ENCODE assay signal across 13 cellular contexts in the genomic region with DNA sequence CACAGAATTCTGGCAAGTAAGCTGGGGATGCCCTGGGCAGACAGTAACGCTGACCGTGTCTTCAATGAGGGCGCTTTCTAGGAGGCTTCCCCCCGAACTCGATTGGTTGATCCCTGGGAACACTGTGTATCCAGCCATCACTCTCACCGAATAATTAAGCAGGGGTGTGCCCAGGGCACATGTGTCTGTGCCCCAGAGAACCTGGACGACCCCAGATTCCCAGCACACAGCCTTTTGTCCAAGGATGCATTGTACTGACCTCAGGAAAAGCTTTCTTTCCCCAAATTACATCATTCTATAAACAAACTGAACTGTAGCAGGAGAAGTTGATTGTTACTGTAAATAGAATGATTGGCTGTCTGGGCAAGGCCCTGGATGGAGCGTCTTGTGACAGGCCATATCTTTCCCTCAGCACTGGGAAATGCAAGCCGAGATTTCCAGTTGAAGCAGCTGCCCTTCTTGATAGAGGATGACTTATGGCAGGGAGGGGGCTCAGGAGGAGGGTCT. TPM values are rescaled to one million over a fixed set of nuclear protein-coding genes. Genes with fewer than 3 reads are reported as not detected.
DNase-seq lines count a peak whose midpoint lies in the region; ATAC-seq, FAIRE-seq and TF ChIP-seq lines count a peak whose summit lies in the region.
"Had no signal": no experiment of that assay in that cellular context is flagged by ENCODE, and none has a peak within 500 bp of the region (broad histone marks: within the 10 kb centered on the region; RNA-seq: fewer than 3 reads in every experiment).

No MANE protein-coding gene starts in this region.

- CTCF ChIA-PET in K562 (lab: Yijun Ruan, JAX; ENCODE audit: low intra/inter-chr PET ratio) = no interaction called here

- no peaks in the 10 kb centered on the region for H3K27me3 Mint-ChIP-seq in type B pancreatic cell

- POLR2A ChIA-PET in K562 (lab: Yijun Ruan, JAX) = no interaction called here

- ATAC-seq in K562 = no peak
- ATAC-seq in HG03460 (IDR thresholded peaks at IDR 0.05; ENCODE audit: unreplicated experiment) = no peak

- peaks cover 14 to 38% of the 10 kb centered on the region in 2 experiments for H3K27me3 ChIP-seq in K562 (ENCODE audit: control insufficient read depth in 2 of 2, insufficient read depth in 2 of 2, low read length in 2 of 2)
- H3K27me3 ChIP-seq in muscle layer of duodenum (ENCODE audit: low read depth, low read length) = no peaks in the 10 kb centered on the region

- H3K79me2 ChIP-seq in K562 (ENCODE audit: control insufficient read depth, insufficient read depth, low read length) = no peaks in the 10 kb centered on the region

- TF ChIP-seq POLR2A in K562 (conservative IDR thresholded peaks at IDR 0.05) = no peak

- H3K27ac Mint-ChIP-seq in type B pancreatic cell = no peak overlapping the region

- H3K4me2 ChIP-seq in K562 (ENCODE audit: insufficient read depth, low read length) = no peak overlapping the region

- H3K4me3 Mint-ChIP-seq in type B pancreatic cell = no peak overlapping the region
- H3K4me3 Mint-ChIP-seq: CD14-positive monocyte had no signal

- H3K4me3 ChIP-seq in K562 = no peak overlapping the region
- H3K4me3 ChIP-seq in fibroblast of pulmonary artery (replicated peaks; ENCODE audit: low read depth, low read length) = no peak overlapping the region
- no peak overlapping the region for H3K4me3 ChIP-seq in muscle layer of duodenum (ENCODE audit: low read depth in 1 of 2, low read length in 2 of 2)

- H3K36me3 Mint-ChIP-seq in type B pancreatic cell = peaks cover 9% of the 10 kb centered on the region

- no peak for DNase-seq in K562 (ENCODE audit: extremely low read depth in 1 of 4, low spot score in 3 of 4)
- DNase-seq in fibroblast of pulmonary artery (ENCODE audit: low read depth) = peak; percentile 48
- peak; percentile 39 for DNase-seq in type B pancreatic cell (ENCODE audit: extremely low spot score, unreplicated experiment)
- DNase-seq in NCI-H524 treated with DMSO at 0.1 percent for 48 hours (lab: John Stamatoyannopoulos, UW) = no peak
- no peak for DNase-seq in activated CD4-positive, CD25-positive, alpha-beta regulatory T cell treated with anti-CD3 and anti-CD28 coated beads, Interleukin-2, amount 50 U/mL, for 72 hours
- DNase-seq: activated gamma-delta T cell, cerebellar nuclear complex, midbrain, NCI-H2029, NCI-H748 treated with DMSO at 0.1 percent for 48 hours had no signal

- TF ChIP-seq CTCF in K562 (IDR thresholded peaks at IDR 0.05 in 2 of 3, conservative IDR thresholded peaks at IDR 0.05 in 1 of 3; ENCODE audit: insufficient read depth in 2 of 3, low read depth in 1 of 3, low read length in 3 of 3) (no peak), fibroblast of pulmonary artery (IDR thresholded peaks at IDR 0.05; ENCODE audit: low read length, missing control alignments) (no peak), type B pancreatic cell (conservative IDR thresholded peaks at IDR 0.05) (no peak)

- intact Hi-C loops in K562 (cut with micrococcal nuclease) = no loop called here

- no peak for FAIRE-seq in K562 (lab: Jason Lieb, UNC)

- H3K4me1 Mint-ChIP-seq in type B pancreatic cell (ENCODE audit: unreplicated experiment) = peaks cover 30% of the 10 kb centered on the region

- H2AFZ ChIP-seq in K562 (ENCODE audit: low read depth, low read length) = no peak overlapping the region

- no peak overlapping the region for H3K27ac ChIP-seq in K562 (ENCODE audit: extremely low read depth, low read depth, low read length)
- H3K27ac ChIP-seq in muscle layer of duodenum (ENCODE audit: low read length) = peak overlapping the region; percentile 52

- H3K4me1 ChIP-seq in K562 (replicated peaks in 1 of 2; ENCODE audit: control insufficient read depth in 2 of 2, insufficient read depth in 2 of 2, low read length in 2 of 2) (peaks cover 17 to 34% of the 10 kb centered on the region in 2 experiments), muscle layer of duodenum (ENCODE audit: control insufficient read depth in 1 of 2, insufficient read depth in 2 of 2, low read length in 2 of 2) (peaks cover 13 to 26% of the 10 kb centered on the region in 2 donors)

- H3K36me3 ChIP-seq in K562 (ENCODE audit: control insufficient read depth, insufficient read depth, low read length) (no peaks in the 10 kb centered on the region), muscle layer of duodenum (ENCODE audit: control insufficient read depth in 1 of 2, insufficient read depth in 2 of 2, low read length in 2 of 2) (peaks cover 14 to 20% of the 10 kb centered on the region in 2 donors)

- H3K9me1 ChIP-seq in K562 (ENCODE audit: control insufficient read depth, insufficient read depth, low read length) = no peaks in the 10 kb centered on the region

- BruUV-seq in K562 (replicated peaks; lab: Mats Ljungman, UMichigan) = no TSS peak

- H3K9ac ChIP-seq in K562 (ENCODE audit: insufficient read depth in 1 of 2, low read depth in 2 of 2, low read length in 2 of 2) = no peak overlapping the region

- 15% methylated on average over 9 of the region's 9 CpGs for WGBS in K562 (ENCODE audit: insufficient coverage, low coverage, missing lambda C conversion rate)

- 0 out of 2 replicates have a peak, but pooled peaks cover 3% of the 10 kb centered on the region for H4K20me1 ChIP-seq in K562 (replicated peaks; ENCODE audit: control insufficient read depth, insufficient read depth, low read length)

- in situ Hi-C loops in K562 (cut with MboI) = no loop called here

- peak; percentile 51; the same call in 1 of the 2 replicates for TF ChIP-seq EP300 in K562 (IDR thresholded peaks at IDR 0.05; ENCODE audit: low read length)

- no peaks in the 10 kb centered on the region for H3K9me3 Mint-ChIP-seq in type B pancreatic cell
- H3K9me3 Mint-ChIP-seq: CD14-positive monocyte had no signal

- no peak for TF ChIP-seq RAD21 in K562 (CRISPR knock-in tag; conservative IDR thresholded peaks at IDR 0.05 in 1 of 2, IDR thresholded peaks at IDR 0.05 in 1 of 2)

- H3K9me3 ChIP-seq in K562 (replicated peaks; ENCODE audit: control insufficient read depth, insufficient read depth, low read depth, low read length) = no peaks in the 10 kb centered on the region
- no peaks in the 10 kb centered on the region for H3K9me3 ChIP-seq in muscle layer of duodenum (ENCODE audit: control insufficient read depth in 1 of 2, low read length in 2 of 2)

RNA-seq across cellular contexts. Expression of a gene that starts 6.6 kb away (rescaled TPM):
- total RNA-seq in K562 (2011; cell fraction: chromatin; rRNA removed; ENCODE audit: low replicate concordance) = 0.32 and 3.0 TPM in 2 replicates
- total RNA-seq in K562 (2011; cell fraction: nucleolus; rRNA removed) = 2.4 and 4.7 TPM in 2 replicates
- total RNA-seq in K562 (2011; cell fraction: nucleoplasm; rRNA removed) = 1.5 and 2.3 TPM in 2 replicates
- total RNA-seq in K562 (2014; rRNA removed) (0.33 and 0.54 TPM in 2 replicates), K562 (2014; rRNA removed; fragmentation: Illumina TruSeq; extraction: Trizol) (0.06 and 0.07 TPM in 2 replicates), K562 (2015; rRNA removed; fragmentation: Illumina TruSeq; extraction: Trizol) (0.11 and 0.18 TPM in 2 replicates), K562 (2021) (0.34 and 0.40 TPM in 2 replicates), type B pancreatic cell (ENCODE audit: low replicate concordance) (25.7 and 53.0 TPM in 2 replicates)
- polyA plus RNA-seq in K562 (2011; rRNA removed) (0.42 and 1.1 TPM in 2 replicates), K562 (2014; fragmentation: Illumina TruSeq; extraction: Trizol) (0.19 TPM in 2 replicates), K562 (2014; fragmentation: Nextera tagmentation; extraction: Ambion mirVana) (under 1 TPM in 1 of 2 experiments, not detected in 1; 0.04 TPM), K562 (2014; rRNA removed) (0.21 and 0.26 TPM in 2 replicates)
- polyA plus RNA-seq in K562 (2011; cell fraction: cytosol; rRNA removed) = 1.3 and 1.5 TPM in 2 replicates
- polyA plus RNA-seq in K562 (2011; cell fraction: nucleus; rRNA removed) = 0.47 and 1.1 TPM in 2 replicates
- polyA plus RNA-seq in K562 (2012) = 0.46 and 1.3 TPM in 2 replicates
- 0.77 and 1.1 TPM in 2 replicates for polyA minus RNA-seq in K562 (2011; rRNA and poly(A)+ RNA removed)
- 0.76 and 1.8 TPM in 2 replicates for polyA minus RNA-seq in K562 (2011; cell fraction: cytosol; rRNA and poly(A)+ RNA removed)
- 1.9 and 3.2 TPM in 2 replicates for polyA minus RNA-seq in K562 (2011; cell fraction: nucleus; rRNA and poly(A)+ RNA removed)
- polyA plus RNA-seq: CD14-positive monocyte had no signal

RNA-seq across cellular contexts. Expression of a gene that starts 15.5 kb away (rescaled TPM):
- 6.0 and 13.6 TPM in 2 replicates for total RNA-seq in K562 (2011; cell fraction: chromatin; rRNA removed; ENCODE audit: low replicate concordance)
- 5.3 and 7.1 TPM in 2 replicates for total RNA-seq in K562 (2011; cell fraction: nucleolus; rRNA removed)
- 9.9 and 11.2 TPM in 2 replicates for total RNA-seq in K562 (2011; cell fraction: nucleoplasm; rRNA removed)
- total RNA-seq in K562 (2014; rRNA removed) (35.9 and 36.2 TPM in 2 replicates), K562 (2014; rRNA removed; fragmentation: Illumina TruSeq; extraction: Trizol) (68.4 and 69.4 TPM in 2 replicates), K562 (2015; rRNA removed; fragmentation: Illumina TruSeq; extraction: Trizol) (47.9 and 48.6 TPM in 2 replicates), K562 (2021) (40.5 and 52.9 TPM in 2 replicates), type B pancreatic cell (ENCODE audit: low replicate concordance) (23.5 and 39.0 TPM in 2 replicates)
- polyA plus RNA-seq in K562 (2011; rRNA removed) (39.2 and 51.2 TPM in 2 replicates), K562 (2014; fragmentation: Illumina TruSeq; extraction: Trizol) (51.3 and 62.2 TPM in 2 replicates), K562 (2014; fragmentation: Nextera tagmentation; extraction: Ambion mirVana) (10 to 100 TPM; 92.2 to 98.7 TPM), K562 (2014; rRNA removed) (42.4 and 60.4 TPM in 2 replicates)
- 9.3 and 18.6 TPM in 2 replicates for polyA plus RNA-seq in K562 (2011; cell fraction: cytosol; rRNA removed)
- 7.4 and 12.9 TPM in 2 replicates for polyA plus RNA-seq in K562 (2011; cell fraction: nucleus; rRNA removed)
- 38.3 and 41.5 TPM in 2 replicates for polyA plus RNA-seq in K562 (2012)
- 19.0 and 19.4 TPM in 2 replicates for polyA minus RNA-seq in K562 (2011; rRNA and poly(A)+ RNA removed)
- 5.3 and 8.3 TPM in 2 replicates for polyA minus RNA-seq in K562 (2011; cell fraction: cytosol; rRNA and poly(A)+ RNA removed)
- polyA minus RNA-seq in K562 (2011; cell fraction: nucleus; rRNA and poly(A)+ RNA removed) = 5.3 and 11.1 TPM in 2 replicates

RNA-seq across cellular contexts. Expression of a gene that starts 25.6 kb away (rescaled TPM):
- total RNA-seq in K562 (2011; cell fraction: chromatin; rRNA removed; ENCODE audit: low replicate concordance) = 0.21 and 0.58 TPM in 2 replicates
- 0.17 and 0.66 TPM in 2 replicates for total RNA-seq in K562 (2011; cell fraction: nucleolus; rRNA removed)
- 0.15 and 0.29 TPM in 2 replicates for total RNA-seq in K562 (2011; cell fraction: nucleoplasm; rRNA removed)
- total RNA-seq in K562 (2014; rRNA removed) (0.04 and 0.09 TPM in 2 replicates), K562 (2014; rRNA removed; fragmentation: Illumina TruSeq; extraction: Trizol) (not detected in 2 replicates), K562 (2015; rRNA removed; fragmentation: Illumina TruSeq; extraction: Trizol) (not detected in 2 replicates), K562 (2021) (0.18 and 0.62 TPM in 2 replicates), type B pancreatic cell (ENCODE audit: low replicate concordance) (22.7 and 27.9 TPM in 2 replicates)
- polyA plus RNA-seq in K562 (2011; rRNA removed) (0.05 and 0.13 TPM in 2 replicates), K562 (2014; fragmentation: Illumina TruSeq; extraction: Trizol) (0.10 TPM in 1 of 2 replicates, not detected in the other), K562 (2014; fragmentation: Nextera tagmentation; extraction: Ambion mirVana) (under 1 TPM in 1 of 2 experiments, not detected in 1; 0.01 TPM), K562 (2014; rRNA removed) (0.13 TPM in 1 of 2 replicates, not detected in the other)
- polyA plus RNA-seq in K562 (2011; cell fraction: cytosol; rRNA removed) = 0.04 and 0.30 TPM in 2 replicates
- polyA plus RNA-seq in K562 (2011; cell fraction: nucleus; rRNA removed) = 0.25 and 0.30 TPM in 2 replicates
- polyA plus RNA-seq in K562 (2012) = 0.20 and 0.68 TPM in 2 replicates
- polyA minus RNA-seq in K562 (2011; rRNA and poly(A)+ RNA removed) = not detected in 2 replicates
- not detected in 2 replicates for polyA minus RNA-seq in K562 (2011; cell fraction: cytosol; rRNA and poly(A)+ RNA removed)
- polyA minus RNA-seq in K562 (2011; cell fraction: nucleus; rRNA and poly(A)+ RNA removed) = not detected in 2 replicates

Comparison
In these comparisons a context has a peak if more than half of its experiments do, and no peak if none do; other contexts are left out.
1. DNase-seq: peak in fibroblast of pulmonary artery (single experiment) and type B pancreatic cell (single experiment); none in K562 (0 of 4), NCI-H524 treated with DMSO at 0.1 percent for 48 hours (single experiment) and activated CD4-positive, CD25-positive, alpha-beta regulatory T cell treated with anti-CD3 and anti-CD28 coated beads, Interleukin-2, amount 50 U/mL, for 72 hours (single experiment).
2. RNA of a gene that starts 25.6 kb away (total RNA-seq): 22.7 to 27.9 TPM in type B pancreatic cell; 0.04 to 0.66 TPM in K562; every median in the first group is over 10 times any median in the second.